Comparison of ENCODE assay signal across 1 cellular context in the genomic region with DNA sequence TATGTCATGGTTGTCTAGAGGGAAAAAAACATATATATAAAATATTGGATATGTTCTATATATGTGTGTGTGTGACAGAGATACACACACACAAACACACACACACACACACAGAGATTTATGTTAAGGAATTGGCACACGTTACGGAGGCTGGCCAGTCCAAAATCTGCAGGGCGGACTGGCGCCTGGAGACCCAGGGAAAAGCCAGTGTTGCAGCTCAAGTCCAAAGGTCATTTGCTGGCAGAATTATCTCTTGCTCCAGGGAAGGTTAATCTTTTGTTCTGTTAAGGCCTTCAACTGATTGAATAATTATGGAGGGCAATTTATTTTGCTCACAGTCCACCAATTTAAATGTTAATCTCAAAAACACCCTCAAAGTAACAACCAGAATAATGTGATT.
TF ChIP-seq lines count a peak whose summit lies in the region.

No MANE protein-coding gene starts in this region.

TF ChIP-seq in HepG2, 621 proteins besides CTCF, POLR2A, EP300 and RAD21 (continued from another document):
- TF ChIP-seq, protein P1, sequence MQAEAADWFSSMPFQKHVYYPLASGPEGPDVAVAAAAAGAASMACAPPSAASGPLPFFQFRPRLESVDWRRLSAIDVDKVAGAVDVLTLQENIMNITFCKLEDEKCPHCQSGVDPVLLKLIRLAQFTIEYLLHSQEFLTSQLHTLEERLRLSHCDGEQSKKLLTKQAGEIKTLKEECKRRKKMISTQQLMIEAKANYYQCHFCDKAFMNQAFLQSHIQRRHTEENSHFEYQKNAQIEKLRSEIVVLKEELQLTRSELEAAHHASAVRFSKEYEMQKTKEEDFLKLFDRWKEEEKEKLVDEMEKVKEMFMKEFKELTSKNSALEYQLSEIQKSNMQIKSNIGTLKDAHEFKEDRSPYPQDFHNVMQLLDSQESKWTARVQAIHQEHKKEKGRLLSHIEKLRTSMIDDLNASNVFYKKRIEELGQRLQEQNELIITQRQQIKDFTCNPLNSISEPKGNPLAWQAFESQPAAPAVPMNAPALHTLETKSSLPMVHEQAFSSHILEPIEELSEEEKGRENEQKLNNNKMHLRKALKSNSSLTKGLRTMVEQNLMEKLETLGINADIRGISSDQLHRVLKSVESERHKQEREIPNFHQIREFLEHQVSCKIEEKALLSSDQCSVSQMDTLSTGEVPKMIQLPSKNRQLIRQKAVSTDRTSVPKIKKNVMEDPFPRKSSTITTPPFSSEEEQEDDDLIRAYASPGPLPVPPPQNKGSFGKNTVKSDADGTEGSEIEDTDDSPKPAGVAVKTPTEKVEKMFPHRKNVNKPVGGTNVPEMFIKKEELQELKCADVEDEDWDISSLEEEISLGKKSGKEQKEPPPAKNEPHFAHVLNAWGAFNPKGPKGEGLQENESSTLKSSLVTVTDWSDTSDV (CRISPR knock-in tag; IDR thresholded peaks at IDR 0.05), result no peak
- TF ChIP-seq TOE1 (CRISPR knock-in tag; IDR thresholded peaks at IDR 0.05), result no peak
- peak; percentile 47; the same call in 1 of the 2 replicates for TF ChIP-seq PITX1 (CRISPR knock-in tag; IDR thresholded peaks at IDR 0.05)
- no peak for TF ChIP-seq ZNF431 (CRISPR knock-in tag; IDR thresholded peaks at IDR 0.05; ENCODE audit: borderline replicate concordance, low read depth)
- TF ChIP-seq IRF2 (CRISPR knock-in tag; IDR thresholded peaks at IDR 0.05), result no peak
- no peak for TF ChIP-seq ZNF180 (CRISPR knock-in tag; IDR thresholded peaks at IDR 0.05; ENCODE audit: borderline replicate concordance, low read depth)
- no peak for TF ChIP-seq NKX3-1 (CRISPR knock-in tag; IDR thresholded peaks at IDR 0.05)
